8 cellular contexts compared by ENCODE assay signal in the genomic region with DNA sequence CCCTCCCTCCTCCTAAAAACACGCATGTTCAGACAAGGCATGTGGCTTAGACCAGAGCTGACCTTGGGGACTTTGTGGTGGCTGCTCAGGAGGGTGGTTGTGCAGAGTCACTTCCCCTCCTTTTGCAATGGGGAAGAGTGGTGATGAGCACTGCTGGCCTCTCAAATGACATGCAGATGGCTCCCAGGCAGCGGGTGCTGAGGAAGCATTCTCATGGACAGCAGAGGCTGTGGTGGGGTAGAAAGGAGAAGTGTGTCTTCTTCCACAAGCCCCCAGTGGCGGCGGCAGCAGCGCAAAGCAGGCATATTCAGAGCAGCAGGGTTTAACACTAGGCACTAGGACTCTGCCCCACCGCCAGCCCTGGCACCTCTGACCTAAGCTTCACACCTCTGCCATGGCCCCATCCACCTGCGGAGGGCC.
DNase-seq lines count a peak whose midpoint lies in the region; ATAC-seq lines count a peak whose summit lies in the region.

No MANE protein-coding gene starts in this region.

- H3K27me3 Mint-ChIP-seq in activated CD4-positive, alpha-beta T cell treated with anti-CD3 and anti-CD28 coated beads, Interleukin-2, amount 10 ng/mL, durations not matched to agents 7 days and 5 days, result no peaks in the 10 kb centered on the region
- no peaks in the 10 kb centered on the region for H3K27me3 Mint-ChIP-seq in activated CD4-positive, alpha-beta memory T cell treated with anti-CD3 and anti-CD28 coated beads for 36 hours

- peaks cover 7% of the 10 kb centered on the region for H3K36me3 Mint-ChIP-seq in activated CD4-positive, alpha-beta T cell treated with anti-CD3 and anti-CD28 coated beads, Interleukin-2, amount 10 ng/mL, durations not matched to agents 7 days and 5 days (ENCODE audit: low read depth)
- peaks cover 2% of the 10 kb centered on the region for H3K36me3 Mint-ChIP-seq in activated CD4-positive, alpha-beta memory T cell treated with anti-CD3 and anti-CD28 coated beads for 36 hours

- ATAC-seq in HG03139 (IDR thresholded peaks at IDR 0.05; ENCODE audit: unreplicated experiment), result peak; percentile 47

- H3K9me3 Mint-ChIP-seq in activated CD4-positive, alpha-beta T cell treated with anti-CD3 and anti-CD28 coated beads, Interleukin-2, amount 10 ng/mL, durations not matched to agents 7 days and 5 days, result no peaks in the 10 kb centered on the region
- no peaks in the 10 kb centered on the region for H3K9me3 Mint-ChIP-seq in activated CD4-positive, alpha-beta memory T cell treated with anti-CD3 and anti-CD28 coated beads for 36 hours

- H3K4me1 Mint-ChIP-seq in activated CD4-positive, alpha-beta T cell treated with anti-CD3 and anti-CD28 coated beads, Interleukin-2, amount 10 ng/mL, durations not matched to agents 7 days and 5 days, result peaks cover 84% of the 10 kb centered on the region
- peaks cover 60% of the 10 kb centered on the region for H3K4me1 Mint-ChIP-seq in activated CD4-positive, alpha-beta memory T cell treated with anti-CD3 and anti-CD28 coated beads for 36 hours (ENCODE audit: low read depth)

- DNase-seq in activated CD4-positive, alpha-beta T cell treated with anti-CD3 and anti-CD28 coated beads, Interleukin-2, amount 10 ng/mL, durations not matched to agents 7 days and 5 days, result no peak
- no peak for DNase-seq in activated CD4-positive, alpha-beta T cell treated with anti-CD3 and anti-CD28 coated beads, Interleukin-2, amount 50 U/mL, for 4 hours
- DNase-seq in activated CD4-positive, alpha-beta memory T cell treated with anti-CD3 and anti-CD28 coated beads for 36 hours, result peak; percentile 47
- peak; percentile 60 for DNase-seq in myocyte (ENCODE audit: low read depth)
- no peak for DNase-seq in SW 1271 (lab: John Stamatoyannopoulos, UW)
- no peak for DNase-seq in NCI-H226
- DNase-seq in NCI-H2196 treated with DMSO at 0.1 percent for 48 hours (lab: John Stamatoyannopoulos, UW; ENCODE audit: unreplicated experiment), result no peak

- peak overlapping the region; percentile 70 for H3K27ac Mint-ChIP-seq in activated CD4-positive, alpha-beta T cell treated with anti-CD3 and anti-CD28 coated beads, Interleukin-2, amount 10 ng/mL, durations not matched to agents 7 days and 5 days
- H3K27ac Mint-ChIP-seq in activated CD4-positive, alpha-beta memory T cell treated with anti-CD3 and anti-CD28 coated beads for 36 hours, result no peak overlapping the region

- POLR2A ChIA-PET in activated CD4-positive, alpha-beta T cell treated with anti-CD3 and anti-CD28 coated beads, Interleukin-2, amount 10 ng/mL, durations not matched to agents 7 days and 5 days (lab: Charles Lee), result no interaction called here
- POLR2A ChIA-PET in activated CD4-positive, alpha-beta memory T cell treated with anti-CD3 and anti-CD28 coated beads for 36 hours (lab: Charles Lee), result no interaction called here

- CTCF ChIA-PET in activated CD4-positive, alpha-beta T cell treated with anti-CD3 and anti-CD28 coated beads, Interleukin-2, amount 10 ng/mL, durations not matched to agents 7 days and 5 days (lab: Charles Lee), result interaction anchor here (1.0 to 2.2 kb wide), 3 partner anchors 8 to 17 kb away, joined by 3 to 4 read pairs (median 4); no protein-coding TSS in a partner anchor
- CTCF ChIA-PET in activated CD4-positive, alpha-beta memory T cell treated with anti-CD3 and anti-CD28 coated beads for 36 hours (lab: Charles Lee), result interaction anchor here (0.5 to 2.9 kb wide), 4 partner anchors 299 to 699 kb away, joined by 3 to 9 read pairs (median 5); no protein-coding TSS in a partner anchor

- intact Hi-C loops in activated CD4-positive, alpha-beta memory T cell treated with anti-CD3 and anti-CD28 coated beads for 36 hours (cut with micrococcal nuclease), result loop anchor here (10.0 kb wide), 1 partner anchor 559 kb away; no protein-coding TSS in a partner anchor

- H3K4me3 Mint-ChIP-seq in activated CD4-positive, alpha-beta T cell treated with anti-CD3 and anti-CD28 coated beads, Interleukin-2, amount 10 ng/mL, durations not matched to agents 7 days and 5 days, result no peak overlapping the region
- H3K4me3 Mint-ChIP-seq in activated CD4-positive, alpha-beta memory T cell treated with anti-CD3 and anti-CD28 coated beads for 36 hours, result no peak overlapping the region

Comparison
In these comparisons a context has a peak if more than half of its experiments do, and no peak if none do; other contexts are left out.
1. DNase-seq: peak in activated CD4-positive, alpha-beta memory T cell treated with anti-CD3 and anti-CD28 coated beads for 36 hours (single experiment) and myocyte (single experiment); none in activated CD4-positive, alpha-beta T cell treated with anti-CD3 and anti-CD28 coated beads, Interleukin-2, amount 10 ng/mL, durations not matched to agents 7 days and 5 days (single experiment), activated CD4-positive, alpha-beta T cell treated with anti-CD3 and anti-CD28 coated beads, Interleukin-2, amount 50 U/mL, for 4 hours (0 of 2), SW 1271 (0 of 2), NCI-H226 (single experiment) and NCI-H2196 treated with DMSO at 0.1 percent for 48 hours (single experiment).